In genomic region chr2:197149546-197149945, GRCh38 we compare ENCODE assay signal across 26 cellular contexts.
DNase-seq lines count a peak whose midpoint lies in the region; ATAC-seq and TF ChIP-seq lines count a peak whose summit lies in the region.
"Had no signal": no experiment of that assay in that cellular context is flagged by ENCODE, and none has a peak within 500 bp of the region (broad histone marks: within the 10 kb centered on the region; RNA-seq: fewer than 3 reads in every experiment).

No MANE protein-coding gene starts in this region.

- no peak overlapping the region for H3K4me3 ChIP-seq in suprapubic skin
- H3K4me3 ChIP-seq: cardiac muscle cell, heart left ventricle, PC-9, thoracic aorta had no signal

- H3K27ac Mint-ChIP-seq in activated T-cell treated with anti-CD3 and anti-CD28 coated beads, Interleukin-2, amount 50 U/mL, for 72 hours, result peak overlapping the region; percentile 86
- H3K27ac Mint-ChIP-seq in activated naive CD8-positive, alpha-beta T cell treated with anti-CD3 and anti-CD28 coated beads, Interleukin-2, amount 50 U/mL, for 24 hours, result peak overlapping the region; percentile 70
- H3K27ac Mint-ChIP-seq in stimulated activated memory B cell treated with anti-CD40 and anti-IgM and Interleukin-4, amounts not matched to agents 10 μg/mL and 1 μg/mL and 100 μg/mL, for 72 hours, result peak overlapping the region; percentile 98

- H3K27ac ChIP-seq in suprapubic skin, result no peak overlapping the region
- H3K27ac ChIP-seq: cardiac muscle cell, heart left ventricle, PC-9, thoracic aorta had no signal

- peaks cover 16% of the 10 kb centered on the region for H3K4me1 ChIP-seq in suprapubic skin

- no peaks in the 10 kb centered on the region for H3K9me3 Mint-ChIP-seq in activated T-cell treated with anti-CD3 and anti-CD28 coated beads, Interleukin-2, amount 50 U/mL, for 72 hours
- H3K9me3 Mint-ChIP-seq in activated naive CD8-positive, alpha-beta T cell treated with anti-CD3 and anti-CD28 coated beads, Interleukin-2, amount 50 U/mL, for 24 hours, result no peaks in the 10 kb centered on the region
- H3K9me3 Mint-ChIP-seq in stimulated activated memory B cell treated with anti-CD40 and anti-IgM and Interleukin-4, amounts not matched to agents 10 μg/mL and 1 μg/mL and 100 μg/mL, for 72 hours, result no peaks in the 10 kb centered on the region

- peaks cover 0 to 4% of the 10 kb centered on the region in 2 donors for H3K36me3 Mint-ChIP-seq in activated T-cell treated with anti-CD3 and anti-CD28 coated beads, Interleukin-2, amount 50 U/mL, for 72 hours (ENCODE audit: insufficient read depth in 2 of 2)
- peaks cover 41% of the 10 kb centered on the region for H3K36me3 Mint-ChIP-seq in activated naive CD8-positive, alpha-beta T cell treated with anti-CD3 and anti-CD28 coated beads, Interleukin-2, amount 50 U/mL, for 24 hours (ENCODE audit: low read depth)
- H3K36me3 Mint-ChIP-seq in stimulated activated memory B cell treated with anti-CD40 and anti-IgM and Interleukin-4, amounts not matched to agents 10 μg/mL and 1 μg/mL and 100 μg/mL, for 72 hours, result peaks cover 31% of the 10 kb centered on the region

- TF ChIP-seq EP300 in suprapubic skin (IDR thresholded peaks at IDR 0.05), result no peak

- H3K27me3 ChIP-seq in suprapubic skin, result no peaks in the 10 kb centered on the region
- H3K27me3 ChIP-seq: cardiac muscle cell, heart left ventricle had no signal

- 94% methylated on average over 4 of the region's 4 CpGs for WGBS in suprapubic skin

- no peak for DNase-seq in activated T-cell treated with anti-CD3 and anti-CD28 coated beads, Interleukin-2, amount 50 U/mL, for 72 hours
- DNase-seq in activated T-cell treated with anti-CD3 and anti-CD28 coated beads for 4 hours (no peak), superior temporal gyrus (ENCODE audit: extremely low spot score) (no peak), suprapubic skin (ENCODE audit: low spot score in 2 of 2) (no peak)
- DNase-seq in activated naive CD8-positive, alpha-beta T cell treated with anti-CD3 and anti-CD28 coated beads, Interleukin-2, amount 50 U/mL, for 24 hours, result no peak
- no peak for DNase-seq in stimulated activated CD4-positive, alpha-beta T cell treated with anti-CD3 and anti-CD28 coated beads, Interleukin-12 subunit alpha, Interleukin-12 subunit beta, amount 100 ng/mL, for 4 hours
- DNase-seq: ACHN; C1 segment of cervical spinal cord; dermis blood vessel endothelial cell; GDM1; H7; heart left ventricle; Kasumi-1; NCI-H1105; NCI-H2029 treated with DMSO at 0.1 percent for 48 hours; NCI-H345; NCI-H82; PC-9; SHP77 treated with DMSO at 0.1 percent for 48 hours; stimulated activated CD8-positive, alpha-beta memory T cell treated with anti-CD3 and anti-CD28 coated beads, Interleukin-4, amount 100 ng/mL, for 48 hours; T-helper 1 cell had no signal

- H3K9me3 ChIP-seq in suprapubic skin, result no peaks in the 10 kb centered on the region
- H3K9me3 ChIP-seq: heart left ventricle, thoracic aorta had no signal

- no peak for TF ChIP-seq CTCF in suprapubic skin (IDR thresholded peaks at IDR 0.05)

- peak in 1 of 2 donors; percentile 18 for ATAC-seq in activated T-cell treated with anti-CD3 and anti-CD28 coated beads, Interleukin-2, amount 50 U/mL, for 72 hours (replicated peaks in 1 of 2)
- peak; percentile 33 for ATAC-seq in HG02884 (IDR thresholded peaks at IDR 0.05; ENCODE audit: unreplicated experiment)
- ATAC-seq in activated naive CD8-positive, alpha-beta T cell treated with anti-CD3 and anti-CD28 coated beads, Interleukin-2, amount 50 U/mL, for 24 hours, result no peak
- ATAC-seq in stimulated activated memory B cell treated with anti-CD40 and anti-IgM and Interleukin-4, amounts not matched to agents 10 μg/mL and 1 μg/mL and 100 μg/mL, for 72 hours, result no peak
- ATAC-seq: heart left ventricle, left lobe of liver had no signal

- H3K4me3 Mint-ChIP-seq in activated T-cell treated with anti-CD3 and anti-CD28 coated beads, Interleukin-2, amount 50 U/mL, for 72 hours, result no peak overlapping the region
- H3K4me3 Mint-ChIP-seq in activated naive CD8-positive, alpha-beta T cell treated with anti-CD3 and anti-CD28 coated beads, Interleukin-2, amount 50 U/mL, for 24 hours, result no peak overlapping the region
- no peak overlapping the region for H3K4me3 Mint-ChIP-seq in stimulated activated memory B cell treated with anti-CD40 and anti-IgM and Interleukin-4, amounts not matched to agents 10 μg/mL and 1 μg/mL and 100 μg/mL, for 72 hours

- no peak for TF ChIP-seq POLR2A in suprapubic skin (IDR thresholded peaks at IDR 0.05)

- no peaks in the 10 kb centered on the region for H3K27me3 Mint-ChIP-seq in activated T-cell treated with anti-CD3 and anti-CD28 coated beads, Interleukin-2, amount 50 U/mL, for 72 hours (ENCODE audit: low read depth)
- H3K27me3 Mint-ChIP-seq in activated naive CD8-positive, alpha-beta T cell treated with anti-CD3 and anti-CD28 coated beads, Interleukin-2, amount 50 U/mL, for 24 hours, result no peaks in the 10 kb centered on the region
- H3K27me3 Mint-ChIP-seq in stimulated activated memory B cell treated with anti-CD40 and anti-IgM and Interleukin-4, amounts not matched to agents 10 μg/mL and 1 μg/mL and 100 μg/mL, for 72 hours, result no peaks in the 10 kb centered on the region

- no peaks in the 10 kb centered on the region for H3K36me3 ChIP-seq in suprapubic skin
- H3K36me3 ChIP-seq: cardiac muscle cell, thoracic aorta had no signal

- H3K4me1 Mint-ChIP-seq in activated T-cell treated with anti-CD3 and anti-CD28 coated beads, Interleukin-2, amount 50 U/mL, for 72 hours (ENCODE audit: low read depth), result peaks cover 99% of the 10 kb centered on the region
- peaks cover 92% of the 10 kb centered on the region for H3K4me1 Mint-ChIP-seq in activated naive CD8-positive, alpha-beta T cell treated with anti-CD3 and anti-CD28 coated beads, Interleukin-2, amount 50 U/mL, for 24 hours
- peaks cover 93% of the 10 kb centered on the region for H3K4me1 Mint-ChIP-seq in stimulated activated memory B cell treated with anti-CD40 and anti-IgM and Interleukin-4, amounts not matched to agents 10 μg/mL and 1 μg/mL and 100 μg/mL, for 72 hours
